8 cellular contexts compared by ENCODE assay signal in genomic region chrX:19373034-19373891, GRCh38. TPM values are rescaled to one million over a fixed set of nuclear protein-coding genes. Genes with fewer than 3 reads are reported as not detected.
DNase-seq lines count a peak whose midpoint lies in the region; ATAC-seq and TF ChIP-seq lines count a peak whose summit lies in the region.

No MANE protein-coding gene starts in this region.

- TF ChIP-seq CTCF in BE2C (IDR thresholded peaks at IDR 0.05; ENCODE audit: low read depth, low read length) = no peak
- TF ChIP-seq CTCF in chondrocyte (IDR thresholded peaks at IDR 0.05) = no peak

- H3K27me3 Mint-ChIP-seq in chondrocyte (ENCODE audit: low read depth) = no peaks in the 10 kb centered on the region
- H3K27me3 Mint-ChIP-seq in natural killer cell treated with Interleukin-12 subunit alpha and Interleukin-12 subunit beta and Interleukin-15 and Interleukin-18, amount 100 ng/mL, for 72 hours = peaks cover 0 to 3% of the 10 kb centered on the region in 2 donors

- no peaks in the 10 kb centered on the region for H3K36me3 ChIP-seq in BE2C
- H3K36me3 ChIP-seq in Karpas-422 (ENCODE audit: insufficient read depth, low read length) = no peaks in the 10 kb centered on the region
- H3K36me3 ChIP-seq in HAP-1 (replicated peaks) = peaks cover 23% of the 10 kb centered on the region

- no peaks in the 10 kb centered on the region for H3K36me3 Mint-ChIP-seq in chondrocyte (ENCODE audit: low read depth)
- H3K36me3 Mint-ChIP-seq in natural killer cell treated with Interleukin-12 subunit alpha and Interleukin-12 subunit beta and Interleukin-15 and Interleukin-18, amount 100 ng/mL, for 72 hours = no peaks in the 10 kb centered on the region

- H3K9me2 ChIP-seq in Karpas-422 (replicated peaks; ENCODE audit: insufficient read depth, low read length) = no peaks in the 10 kb centered on the region

- no peaks in the 10 kb centered on the region for H3K79me2 ChIP-seq in Karpas-422 (ENCODE audit: low read length)

- H3K9me3 Mint-ChIP-seq in chondrocyte (ENCODE audit: low read depth) = peaks cover 4% of the 10 kb centered on the region
- no peaks in the 10 kb centered on the region for H3K9me3 Mint-ChIP-seq in natural killer cell treated with Interleukin-12 subunit alpha and Interleukin-12 subunit beta and Interleukin-15 and Interleukin-18, amount 100 ng/mL, for 72 hours

- no peaks in the 10 kb centered on the region for H3K9me3 ChIP-seq in BE2C
- H3K9me3 ChIP-seq in Karpas-422 (ENCODE audit: low read length) = no peaks in the 10 kb centered on the region
- no peaks in the 10 kb centered on the region for H3K9me3 ChIP-seq in HAP-1

- H3K4me2 ChIP-seq in Karpas-422 (ENCODE audit: low read depth, low read length, poor library complexity, severe bottlenecking) = peak overlapping the region; percentile 73

- no peak for ATAC-seq in natural killer cell treated with Interleukin-12 subunit alpha and Interleukin-12 subunit beta and Interleukin-15 and Interleukin-18, amount 100 ng/mL, for 72 hours

- H4K20me1 ChIP-seq in Karpas-422 (ENCODE audit: insufficient read depth, low read depth, low read length) = no peaks in the 10 kb centered on the region

- peak overlapping the region; percentile 52 for H3K9ac ChIP-seq in Karpas-422 (ENCODE audit: low read length)

- no peak overlapping the region for H2AFZ ChIP-seq in Karpas-422 (ENCODE audit: low read length)

- no peak overlapping the region for H3K27ac Mint-ChIP-seq in chondrocyte (ENCODE audit: unreplicated experiment)
- peak overlapping the region in 1 of 2 donors; percentile 63 for H3K27ac Mint-ChIP-seq in natural killer cell treated with Interleukin-12 subunit alpha and Interleukin-12 subunit beta and Interleukin-15 and Interleukin-18, amount 100 ng/mL, for 72 hours

- H3K4me3 ChIP-seq in BE2C (ENCODE audit: low read depth, low read length) (peak overlapping the region; percentile 57), Karpas-422 (ENCODE audit: low read length) (peak overlapping the region; percentile 58; the same call in 1 of the 2 replicates), HAP-1 (no peak overlapping the region)

- no peak for DNase-seq in BE2C
- DNase-seq in Karpas-422 = no peak
- no peak for DNase-seq in chondrocyte (ENCODE audit: low spot score)
- no peak for DNase-seq in natural killer cell treated with Interleukin-12 subunit alpha and Interleukin-12 subunit beta and Interleukin-15 and Interleukin-18, amount 100 ng/mL, for 72 hours (ENCODE audit: low spot score)
- no peak for DNase-seq in EL
- DNase-seq in HAP-1 (ENCODE audit: low spot score in 2 of 2) = no peak
- no peak for DNase-seq in OCI-M1 (lab: John Stamatoyannopoulos, UW)
- DNase-seq in medulla oblongata (ENCODE audit: extremely low spot score) = no peak

- no peak overlapping the region for H3K27ac ChIP-seq in Karpas-422 (ENCODE audit: low read length)

- H3K27me3 ChIP-seq in BE2C (no peaks in the 10 kb centered on the region), Karpas-422 (ENCODE audit: low read length) (no peaks in the 10 kb centered on the region), HAP-1 (ENCODE audit: low read depth) (no peaks in the 10 kb centered on the region)

- peaks cover 12% of the 10 kb centered on the region for H3K4me1 Mint-ChIP-seq in chondrocyte (ENCODE audit: low read depth)
- peaks cover 6% of the 10 kb centered on the region in 2 donors for H3K4me1 Mint-ChIP-seq in natural killer cell treated with Interleukin-12 subunit alpha and Interleukin-12 subunit beta and Interleukin-15 and Interleukin-18, amount 100 ng/mL, for 72 hours (ENCODE audit: low read depth in 2 of 2)

- H3K4me1 ChIP-seq in BE2C (no peaks in the 10 kb centered on the region), Karpas-422 (ENCODE audit: low read length) (peaks cover 6% of the 10 kb centered on the region), HAP-1 (peaks cover 5% of the 10 kb centered on the region)

- in situ Hi-C loops in HAP-1 (cut with MboI; ENCODE audit: low sequenced_read_pairs) = loop anchor here (10.0 kb wide), 2 partner anchors 152 to 522 kb away; no protein-coding TSS in a partner anchor

- H3K4me3 Mint-ChIP-seq in chondrocyte (ENCODE audit: unreplicated experiment) = peak overlapping the region; percentile 74
- H3K4me3 Mint-ChIP-seq in natural killer cell treated with Interleukin-12 subunit alpha and Interleukin-12 subunit beta and Interleukin-15 and Interleukin-18, amount 100 ng/mL, for 72 hours = peak overlapping the region; percentile 86

RNA-seq across cellular contexts. Expression of gene PDHA1, which starts 29.5 kb away (rescaled TPM):
- 197 TPM for polyA plus RNA-seq in BE2C (2012; ENCODE audit: insufficient read depth, insufficient read length, low read depth)
- 164 and 220 TPM in 2 replicates for total RNA-seq in Karpas-422 (2014; rRNA removed; shearing (Covaris generic); ENCODE audit: low replicate concordance)
- total RNA-seq in chondrocyte = 119 to 134 TPM (median 129 TPM) in 3 replicates
- total RNA-seq in natural killer cell treated with Interleukin-12 subunit alpha and Interleukin-12 subunit beta and Interleukin-15 and Interleukin-18, amount 100 ng/mL, for 72 hours = 100 to 1,000 TPM; 141 to 201 TPM
